Comparison of ENCODE assay signal across 18 cellular contexts in the genomic region with DNA sequence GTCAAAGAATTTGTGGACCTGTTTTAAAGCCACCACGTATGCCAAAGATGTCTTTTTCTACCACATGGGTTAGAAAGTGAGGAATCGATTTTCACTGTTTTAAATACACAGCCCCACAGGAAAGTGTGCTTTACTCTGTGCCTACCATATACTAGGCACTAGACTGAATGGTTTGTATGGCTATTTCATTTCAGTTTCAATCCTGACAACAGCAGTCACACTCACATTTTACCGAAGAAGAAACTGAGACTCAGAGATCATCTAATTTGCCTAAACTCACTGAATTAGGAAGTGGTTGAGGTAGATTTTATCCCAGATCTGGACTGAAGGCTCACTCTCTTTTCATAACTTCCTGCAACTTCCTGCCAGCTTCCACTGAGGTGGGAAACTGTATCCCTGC.
DNase-seq lines count a peak whose midpoint lies in the region; ATAC-seq and TF ChIP-seq lines count a peak whose summit lies in the region.
"Had no signal": no experiment of that assay in that cellular context is flagged by ENCODE, and none has a peak within 500 bp of the region (broad histone marks: within the 10 kb centered on the region; RNA-seq: fewer than 3 reads in every experiment).

No MANE protein-coding gene starts in this region.

- intact Hi-C loops in upper lobe of right lung (cut with DNase I): no loop called here

- no peaks in the 10 kb centered on the region for H3K27me3 ChIP-seq in upper lobe of right lung
- H3K27me3 ChIP-seq: ascending aorta, tibial artery had no signal

- no peak for TF ChIP-seq CTCF in GM13977 (IDR thresholded peaks at IDR 0.05; ENCODE audit: extremely low read depth, insufficient read depth, missing control alignments)
- TF ChIP-seq CTCF in upper lobe of right lung (IDR thresholded peaks at IDR 0.05): no peak

- no peak overlapping the region for H3K4me3 ChIP-seq in upper lobe of right lung
- H3K4me3 ChIP-seq: A549, ascending aorta, tibial artery had no signal

- H3K4me1 ChIP-seq in upper lobe of right lung: no peaks in the 10 kb centered on the region
- H3K4me1 ChIP-seq: ascending aorta, tibial artery had no signal

- no peak overlapping the region for H3K27ac ChIP-seq in upper lobe of right lung
- H3K27ac ChIP-seq: A549, ascending aorta, HL-60, tibial artery had no signal

- DNase-seq in GM13977 (ENCODE audit: low spot score): peak; percentile 30
- no peak for DNase-seq in upper lobe of right lung
- DNase-seq in germinal center (ENCODE audit: low spot score): no peak
- DNase-seq in stimulated activated CD4-positive, alpha-beta T cell treated with anti-CD3 and anti-CD28 coated beads, Interleukin-2, amount 100 ng/mL, for 24 hours: no peak
- DNase-seq in SKM-1 treated with dmso at 0.1 percent for 144 hours (lab: John Stamatoyannopoulos, UW; ENCODE audit: unreplicated experiment): no peak
- DNase-seq: activated CD4-positive, alpha-beta T cell treated with anti-CD3 and anti-CD28 coated beads, Interleukin-2, amount 50 U/mL, for 4 hours; activated effector memory CD4-positive, alpha-beta T cell treated with Interleukin-2 at 50 U/mL for 16 hours; Kasumi-1; left ventricle myocardium superior; NCI-H2029; T1000; tibial artery had no signal

- no peaks in the 10 kb centered on the region for H3K9me3 ChIP-seq in upper lobe of right lung
- H3K9me3 ChIP-seq: A549, ascending aorta, tibial artery had no signal

- H3K36me3 ChIP-seq in upper lobe of right lung: no peaks in the 10 kb centered on the region
- H3K36me3 ChIP-seq: ascending aorta, tibial artery had no signal

- ATAC-seq in GM19372 (IDR thresholded peaks at IDR 0.05; ENCODE audit: low read depth, unreplicated experiment): peak; percentile 61
- ATAC-seq in HG02571 (IDR thresholded peaks at IDR 0.05; ENCODE audit: unreplicated experiment): peak; percentile 74
- ATAC-seq in HG03108 (IDR thresholded peaks at IDR 0.05; ENCODE audit: unreplicated experiment): peak; percentile 62
- ATAC-seq in upper lobe of right lung: no peak
- ATAC-seq: A549, left ventricle myocardium superior had no signal

- in situ Hi-C loops in GM13977 (cut with MboI; ENCODE audit: low pct_unique_long_range_greater_than_20kb, low sequenced_read_pairs, unreplicated experiment): no loop called here
